18 cellular contexts compared by ENCODE assay signal in genomic region chr10:88342733-88343310, GRCh38.
"Had no signal": no experiment of that assay in that cellular context is flagged by ENCODE, and none has a peak within 500 bp of the region (broad histone marks: within the 10 kb centered on the region; RNA-seq: fewer than 3 reads in every experiment).

No MANE protein-coding gene starts in this region.

- H3K4me3 Mint-ChIP-seq: activated CD8-positive, alpha-beta memory T cell treated with anti-CD3 and anti-CD28 coated beads, Interleukin-2, amount 10 ng/mL, durations not matched to agents 7 days and 5 days; activated T-cell treated with anti-CD3 and anti-CD28 coated beads, Interleukin-2, amount 50 U/mL, for 24 hours; central memory CD8-positive, alpha-beta T cell; memory B cell; neural crest cell; T-helper 2 cell treated with Interferon-gamma antibody and Interleukin-4, amounts not matched to agents 5 μg/mL and 100 μg/mL, for 36 hours had no signal

- H3K27me3 Mint-ChIP-seq: activated CD8-positive, alpha-beta memory T cell treated with anti-CD3 and anti-CD28 coated beads, Interleukin-2, amount 10 ng/mL, durations not matched to agents 7 days and 5 days; activated T-cell treated with anti-CD3 and anti-CD28 coated beads, Interleukin-2, amount 50 U/mL, for 24 hours; central memory CD8-positive, alpha-beta T cell; memory B cell had no signal

- H3K9me3 ChIP-seq: body of pancreas, ovary, tibial artery had no signal

- ATAC-seq: activated CD4-positive, CD25-positive, alpha-beta regulatory T cell treated with anti-CD3 and anti-CD28 coated beads, Interleukin-2, amount 50 U/mL, for 24 hours; activated CD8-positive, alpha-beta memory T cell treated with anti-CD3 and anti-CD28 coated beads, Interleukin-2, amount 10 ng/mL, durations not matched to agents 7 days and 5 days; activated naive CD4-positive, alpha-beta T cell treated with anti-CD3 and anti-CD28 coated beads, Interleukin-2, amount 50 U/mL, for 72 hours; body of pancreas; left lobe of liver had no signal

- H3K36me3 ChIP-seq: heart left ventricle, ovary, tibial artery had no signal

- H3K27ac Mint-ChIP-seq: activated CD8-positive, alpha-beta memory T cell treated with anti-CD3 and anti-CD28 coated beads, Interleukin-2, amount 10 ng/mL, durations not matched to agents 7 days and 5 days; activated naive CD4-positive, alpha-beta T cell treated with anti-CD3 and anti-CD28 coated beads, Interleukin-2, amount 50 U/mL, for 72 hours; activated T-cell treated with anti-CD3 and anti-CD28 coated beads, Interleukin-2, amount 50 U/mL, for 24 hours; memory B cell; T-helper 2 cell treated with Interferon-gamma antibody and Interleukin-4, amounts not matched to agents 5 μg/mL and 100 μg/mL, for 36 hours had no signal

- H3K4me3 ChIP-seq: body of pancreas, ovary, skin epidermis, tibial artery had no signal

- DNase-seq: activated CD4-positive, alpha-beta T cell treated with anti-CD3 and anti-CD28 coated beads, Interleukin-2, amount 50 U/mL, for 4 hours; activated CD8-positive, alpha-beta memory T cell treated with anti-CD3 and anti-CD28 coated beads, Interleukin-2, amount 10 ng/mL, durations not matched to agents 7 days and 5 days; activated effector memory CD4-positive, alpha-beta T cell treated with Interleukin-2 at 50 U/mL for 16 hours; activated T-cell treated with anti-CD3 and anti-CD28 coated beads, Interleukin-2, amount 50 U/mL, for 24 hours; amniotic stem cell; body of pancreas; effector memory CD4-positive, alpha-beta T cell; heart left ventricle; ovary; tibial artery had no signal

- H3K4me1 Mint-ChIP-seq: activated CD8-positive, alpha-beta memory T cell treated with anti-CD3 and anti-CD28 coated beads, Interleukin-2, amount 10 ng/mL, durations not matched to agents 7 days and 5 days; central memory CD8-positive, alpha-beta T cell had no signal

- H3K27ac ChIP-seq: body of pancreas had no signal

- H3K27me3 ChIP-seq: body of pancreas, heart left ventricle, ovary, tibial artery had no signal

- H3K9me3 Mint-ChIP-seq: activated T-cell treated with anti-CD3 and anti-CD28 coated beads, Interleukin-2, amount 50 U/mL, for 24 hours; central memory CD8-positive, alpha-beta T cell; neural crest cell; T-helper 2 cell treated with Interferon-gamma antibody and Interleukin-4, amounts not matched to agents 5 μg/mL and 100 μg/mL, for 36 hours had no signal
